ENCODE assay signal across 1 cellular context in genomic region chr17:19718041-19718612, GRCh38.
TF ChIP-seq lines count a peak whose summit lies in the region.

No MANE protein-coding gene starts in this region.

TF ChIP-seq in A549, 52 proteins besides CTCF, POLR2A, EP300 and RAD21 (continued from another document):
- no peak for TF ChIP-seq E2F6 (IDR thresholded peaks at IDR 0.05; ENCODE audit: borderline replicate concordance, low read depth)
- TF ChIP-seq ATOH8 (CRISPR knock-in tag; IDR thresholded peaks at IDR 0.05; ENCODE audit: low read depth), result no peak
- TF ChIP-seq GATA3 (IDR thresholded peaks at IDR 0.05; ENCODE audit: borderline replicate concordance), result no peak
- no peak for TF ChIP-seq FOSL2 (IDR thresholded peaks at IDR 0.05)
- no peak for TF ChIP-seq FOSL2 (CRISPR knock-in tag; IDR thresholded peaks at IDR 0.05)
